ENCODE assay signal across 10 cellular contexts in genomic region chr3:120170223-120170622, GRCh38.
DNase-seq lines count a peak whose midpoint lies in the region; ATAC-seq, FAIRE-seq and TF ChIP-seq lines count a peak whose summit lies in the region.
"Had no signal": no experiment of that assay in that cellular context is flagged by ENCODE, and none has a peak within 500 bp of the region (broad histone marks: within the 10 kb centered on the region; RNA-seq: fewer than 3 reads in every experiment).

No MANE protein-coding gene starts in this region.

- no peaks in the 10 kb centered on the region for H3K9me3 ChIP-seq in left ventricle myocardium inferior (replicated peaks)

- POLR2A ChIA-PET in RWPE1 (lab: Yijun Ruan, JAX; ENCODE audit: low non-redundant PET) = interaction anchor here (0.7 to 1.2 kb wide), 3 partner anchors 10 to 72 kb away, joined by 3 to 9 read pairs (median 4); no protein-coding TSS in a partner anchor

- CTCF ChIA-PET in RWPE1 (lab: Yijun Ruan, JAX) = interaction anchor here (1.1 kb wide), 1 partner anchor 23 kb away, joined by 3 read pairs; no protein-coding TSS in a partner anchor

- peak; percentile 17 for DNase-seq in AG08396 (ENCODE audit: low spot score)
- peak; percentile 89 for DNase-seq in HCEC 1CT
- peak; percentile 86 for DNase-seq in RWPE1 (ENCODE audit: low spot score)
- no peak for DNase-seq in left ventricle myocardium inferior
- no peak for DNase-seq in activated CD8-positive, alpha-beta memory T cell treated with anti-CD3 and anti-CD28 coated beads, Interleukin-2, amount 50 U/mL, for 48 hours
- DNase-seq: MV-4-11, T-helper 1 cell had no signal

- FAIRE-seq in islet of Langerhans (lab: Jason Lieb, UNC) = peak; percentile 51

- no peak for ATAC-seq in GM19023 (IDR thresholded peaks at IDR 0.05; ENCODE audit: unreplicated experiment)
- ATAC-seq in GM21717 (IDR thresholded peaks at IDR 0.05; ENCODE audit: unreplicated experiment) = no peak

- H3K36me3 ChIP-seq in left ventricle myocardium inferior = no peaks in the 10 kb centered on the region

- H3K4me1 ChIP-seq in left ventricle myocardium inferior = peaks cover 6% of the 10 kb centered on the region

- TF ChIP-seq CTCF in RWPE1 (conservative IDR thresholded peaks at IDR 0.05; ENCODE audit: low read depth) (no peak), left ventricle myocardium inferior (IDR thresholded peaks at IDR 0.05; ENCODE audit: borderline replicate concordance) (no peak)

- peak overlapping the region; percentile 84 for H3K27ac ChIP-seq in RWPE1
- H3K27ac ChIP-seq in left ventricle myocardium inferior (replicated peaks) = no peak overlapping the region

- H3K4me3 ChIP-seq in left ventricle myocardium inferior = no peak overlapping the region

- no peaks in the 10 kb centered on the region for H3K27me3 ChIP-seq in left ventricle myocardium inferior (ENCODE audit: low read depth)

- intact Hi-C loops in left ventricle myocardium inferior (cut with micrococcal nuclease) = no loop called here

Comparison
In these comparisons a context has a peak if more than half of its experiments do, and no peak if none do; other contexts are left out.
1. DNase-seq: peak in AG08396 (single experiment), HCEC 1CT (single experiment) and RWPE1 (single experiment); none in left ventricle myocardium inferior (single experiment) and activated CD8-positive, alpha-beta memory T cell treated with anti-CD3 and anti-CD28 coated beads, Interleukin-2, amount 50 U/mL, for 48 hours (single experiment).